ENCODE assay signal across 1 cellular context in genomic region chr14:99566390-99567354, GRCh38.
TF ChIP-seq lines count a peak whose summit lies in the region.

No MANE protein-coding gene starts in this region.

TF ChIP-seq in HepG2, 621 proteins besides CTCF, POLR2A, EP300 and RAD21 (continued from another document and continues in another):
- TF ChIP-seq, protein P1, sequence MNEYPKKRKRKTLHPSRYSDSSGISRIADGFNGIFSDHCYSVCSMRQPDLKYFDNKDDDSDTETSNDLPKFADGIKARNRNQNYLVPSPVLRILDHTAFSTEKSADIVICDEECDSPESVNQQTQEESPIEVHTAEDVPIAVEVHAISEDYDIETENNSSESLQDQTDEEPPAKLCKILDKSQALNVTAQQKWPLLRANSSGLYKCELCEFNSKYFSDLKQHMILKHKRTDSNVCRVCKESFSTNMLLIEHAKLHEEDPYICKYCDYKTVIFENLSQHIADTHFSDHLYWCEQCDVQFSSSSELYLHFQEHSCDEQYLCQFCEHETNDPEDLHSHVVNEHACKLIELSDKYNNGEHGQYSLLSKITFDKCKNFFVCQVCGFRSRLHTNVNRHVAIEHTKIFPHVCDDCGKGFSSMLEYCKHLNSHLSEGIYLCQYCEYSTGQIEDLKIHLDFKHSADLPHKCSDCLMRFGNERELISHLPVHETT (CRISPR knock-in tag; conservative IDR thresholded peaks at IDR 0.05) = 0 out of 2 replicates have a peak, but pooled peaks have one; percentile 40
- no peak for TF ChIP-seq SETDB1 (CRISPR knock-in tag; IDR thresholded peaks at IDR 0.05; ENCODE audit: borderline replicate concordance)
- peak in 1 of 2 experiments; percentile 63; a peak in 1 of 4 replicates for TF ChIP-seq KLF16 (CRISPR knock-in tag; IDR thresholded peaks at IDR 0.05)
- TF ChIP-seq FOXA1 (IDR thresholded peaks at IDR 0.05) = no peak
- peak; percentile 15; the same call in 1 of the 2 replicates for TF ChIP-seq FOXA1 (CRISPR knock-in tag; IDR thresholded peaks at IDR 0.05)
- peak; percentile 87; the same call in 1 of the 2 replicates for TF ChIP-seq MEIS1 (CRISPR knock-in tag; IDR thresholded peaks at IDR 0.05; ENCODE audit: borderline replicate concordance)
- TF ChIP-seq ZSCAN21 (CRISPR knock-in tag; IDR thresholded peaks at IDR 0.05; ENCODE audit: borderline replicate concordance) = peak; percentile 24; the same call in 1 of the 2 replicates
- no peak for TF ChIP-seq ZNF431 (CRISPR knock-in tag; IDR thresholded peaks at IDR 0.05; ENCODE audit: borderline replicate concordance, low read depth)
- TF ChIP-seq, protein P2, sequence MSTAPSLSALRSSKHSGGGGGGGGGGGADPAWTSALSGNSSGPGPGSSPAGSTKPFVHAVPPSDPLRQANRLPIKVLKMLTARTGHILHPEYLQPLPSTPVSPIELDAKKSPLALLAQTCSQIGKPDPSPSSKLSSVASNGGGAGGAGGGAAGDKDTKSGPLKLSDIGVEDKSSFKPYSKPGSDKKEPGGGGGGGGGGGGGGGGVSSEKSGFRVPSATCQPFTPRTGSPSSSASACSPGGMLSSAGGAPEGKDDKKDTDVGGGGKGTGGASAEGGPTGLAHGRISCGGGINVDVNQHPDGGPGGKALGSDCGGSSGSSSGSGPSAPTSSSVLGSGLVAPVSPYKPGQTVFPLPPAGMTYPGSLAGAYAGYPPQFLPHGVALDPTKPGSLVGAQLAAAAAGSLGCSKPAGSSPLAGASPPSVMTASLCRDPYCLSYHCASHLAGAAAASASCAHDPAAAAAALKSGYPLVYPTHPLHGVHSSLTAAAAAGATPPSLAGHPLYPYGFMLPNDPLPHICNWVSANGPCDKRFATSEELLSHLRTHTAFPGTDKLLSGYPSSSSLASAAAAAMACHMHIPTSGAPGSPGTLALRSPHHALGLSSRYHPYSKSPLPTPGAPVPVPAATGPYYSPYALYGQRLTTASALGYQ (CRISPR knock-in tag; IDR thresholded peaks at IDR 0.05) = no peak
- TF ChIP-seq RARA (CRISPR knock-in tag; IDR thresholded peaks at IDR 0.05) = peak; percentile 93
- TF ChIP-seq, protein P3, sequence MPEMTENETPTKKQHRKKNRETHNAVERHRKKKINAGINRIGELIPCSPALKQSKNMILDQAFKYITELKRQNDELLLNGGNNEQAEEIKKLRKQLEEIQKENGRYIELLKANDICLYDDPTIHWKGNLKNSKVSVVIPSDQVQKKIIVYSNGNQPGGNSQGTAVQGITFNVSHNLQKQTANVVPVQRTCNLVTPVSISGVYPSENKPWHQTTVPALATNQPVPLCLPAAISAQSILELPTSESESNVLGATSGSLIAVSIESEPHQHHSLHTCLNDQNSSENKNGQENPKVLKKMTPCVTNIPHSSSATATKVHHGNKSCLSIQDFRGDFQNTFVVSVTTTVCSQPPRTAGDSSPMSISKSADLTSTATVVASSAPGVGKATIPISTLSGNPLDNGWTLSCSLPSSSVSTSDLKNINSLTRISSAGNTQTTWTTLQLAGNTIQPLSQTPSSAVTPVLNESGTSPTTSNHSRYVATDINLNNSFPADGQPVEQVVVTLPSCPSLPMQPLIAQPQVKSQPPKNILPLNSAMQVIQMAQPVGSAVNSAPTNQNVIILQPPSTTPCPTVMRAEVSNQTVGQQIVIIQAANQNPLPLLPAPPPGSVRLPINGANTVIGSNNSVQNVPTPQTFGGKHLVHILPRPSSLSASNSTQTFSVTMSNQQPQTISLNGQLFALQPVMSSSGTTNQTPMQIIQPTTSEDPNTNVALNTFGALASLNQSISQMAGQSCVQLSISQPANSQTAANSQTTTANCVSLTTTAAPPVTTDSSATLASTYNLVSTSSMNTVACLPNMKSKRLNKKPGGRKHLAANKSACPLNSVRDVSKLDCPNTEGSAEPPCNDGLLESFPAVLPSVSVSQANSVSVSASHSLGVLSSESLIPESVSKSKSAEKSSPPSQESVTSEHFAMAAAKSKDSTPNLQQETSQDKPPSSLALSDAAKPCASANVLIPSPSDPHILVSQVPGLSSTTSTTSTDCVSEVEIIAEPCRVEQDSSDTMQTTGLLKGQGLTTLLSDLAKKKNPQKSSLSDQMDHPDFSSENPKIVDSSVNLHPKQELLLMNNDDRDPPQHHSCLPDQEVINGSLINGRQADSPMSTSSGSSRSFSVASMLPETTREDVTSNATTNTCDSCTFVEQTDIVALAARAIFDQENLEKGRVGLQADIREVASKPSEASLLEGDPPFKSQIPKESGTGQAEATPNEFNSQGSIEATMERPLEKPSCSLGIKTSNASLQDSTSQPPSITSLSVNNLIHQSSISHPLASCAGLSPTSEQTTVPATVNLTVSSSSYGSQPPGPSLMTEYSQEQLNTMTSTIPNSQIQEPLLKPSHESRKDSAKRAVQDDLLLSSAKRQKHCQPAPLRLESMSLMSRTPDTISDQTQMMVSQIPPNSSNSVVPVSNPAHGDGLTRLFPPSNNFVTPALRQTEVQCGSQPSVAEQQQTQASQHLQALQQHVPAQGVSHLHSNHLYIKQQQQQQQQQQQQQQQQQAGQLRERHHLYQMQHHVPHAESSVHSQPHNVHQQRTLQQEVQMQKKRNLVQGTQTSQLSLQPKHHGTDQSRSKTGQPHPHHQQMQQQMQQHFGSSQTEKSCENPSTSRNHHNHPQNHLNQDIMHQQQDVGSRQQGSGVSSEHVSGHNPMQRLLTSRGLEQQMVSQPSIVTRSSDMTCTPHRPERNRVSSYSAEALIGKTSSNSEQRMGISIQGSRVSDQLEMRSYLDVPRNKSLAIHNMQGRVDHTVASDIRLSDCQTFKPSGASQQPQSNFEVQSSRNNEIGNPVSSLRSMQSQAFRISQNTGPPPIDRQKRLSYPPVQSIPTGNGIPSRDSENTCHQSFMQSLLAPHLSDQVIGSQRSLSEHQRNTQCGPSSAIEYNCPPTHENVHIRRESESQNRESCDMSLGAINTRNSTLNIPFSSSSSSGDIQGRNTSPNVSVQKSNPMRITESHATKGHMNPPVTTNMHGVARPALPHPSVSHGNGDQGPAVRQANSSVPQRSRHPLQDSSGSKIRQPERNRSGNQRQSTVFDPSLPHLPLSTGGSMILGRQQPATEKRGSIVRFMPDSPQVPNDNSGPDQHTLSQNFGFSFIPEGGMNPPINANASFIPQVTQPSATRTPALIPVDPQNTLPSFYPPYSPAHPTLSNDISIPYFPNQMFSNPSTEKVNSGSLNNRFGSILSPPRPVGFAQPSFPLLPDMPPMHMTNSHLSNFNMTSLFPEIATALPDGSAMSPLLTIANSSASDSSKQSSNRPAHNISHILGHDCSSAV (CRISPR knock-in tag; IDR thresholded peaks at IDR 0.05; ENCODE audit: borderline replicate concordance) = no peak
- TF ChIP-seq THAP11 (CRISPR knock-in tag; IDR thresholded peaks at IDR 0.05) = peak; percentile 72
- TF ChIP-seq MED13 (CRISPR knock-in tag; IDR thresholded peaks at IDR 0.05) = no peak
- TF ChIP-seq FOXC1 (CRISPR knock-in tag; IDR thresholded peaks at IDR 0.05; ENCODE audit: borderline replicate concordance) = peak; percentile 59; the same call in 1 of the 2 replicates
- TF ChIP-seq LCORL (IDR thresholded peaks at IDR 0.05) = no peak
- peak; percentile 93 for TF ChIP-seq LCORL (CRISPR knock-in tag; IDR thresholded peaks at IDR 0.05)
- TF ChIP-seq ZMYM2 (CRISPR knock-in tag; IDR thresholded peaks at IDR 0.05) = peak; percentile 77; the same call in 1 of the 2 replicates
- no peak for TF ChIP-seq ZNF333 (CRISPR knock-in tag; IDR thresholded peaks at IDR 0.05; ENCODE audit: borderline replicate concordance)
- no peak for TF ChIP-seq ZNF7 (CRISPR knock-in tag; IDR thresholded peaks at IDR 0.05)
- no peak for TF ChIP-seq ATF7 (IDR thresholded peaks at IDR 0.05)
- TF ChIP-seq ATF7 (CRISPR knock-in tag; IDR thresholded peaks at IDR 0.05) = 0 out of 2 replicates have a peak, but pooled peaks have one; percentile 37
- TF ChIP-seq ADNP (CRISPR knock-in tag; IDR thresholded peaks at IDR 0.05) = no peak
- TF ChIP-seq FLYWCH1 (CRISPR knock-in tag; IDR thresholded peaks at IDR 0.05) = no peak
- no peak; the same call in 1 of the 2 replicates for TF ChIP-seq ZNF619 (CRISPR knock-in tag; IDR thresholded peaks at IDR 0.05)
- TF ChIP-seq ZIK1 (CRISPR knock-in tag; IDR thresholded peaks at IDR 0.05; ENCODE audit: borderline replicate concordance, low read depth) = no peak; the same call in 1 of the 2 replicates
- peak; percentile 41; the same call in 1 of the 2 replicates for TF ChIP-seq ZNF225 (CRISPR knock-in tag; IDR thresholded peaks at IDR 0.05)
- TF ChIP-seq HHEX (CRISPR knock-in tag; IDR thresholded peaks at IDR 0.05) = no peak; the same call in 1 of the 2 replicates
- peak; percentile 11; the same call in 1 of the 2 replicates for TF ChIP-seq GMEB1 (CRISPR knock-in tag; IDR thresholded peaks at IDR 0.05; ENCODE audit: borderline replicate concordance)
- TF ChIP-seq JUNB (CRISPR knock-in tag; IDR thresholded peaks at IDR 0.05; ENCODE audit: borderline replicate concordance) = no peak
- peak; percentile 94 for TF ChIP-seq ZNF747 (CRISPR knock-in tag; IDR thresholded peaks at IDR 0.05; ENCODE audit: borderline replicate concordance)
- no peak for TF ChIP-seq ZNF276 (CRISPR knock-in tag; IDR thresholded peaks at IDR 0.05; ENCODE audit: low read depth)
- TF ChIP-seq MAFK (conservative IDR thresholded peaks at IDR 0.05 in 1 of 2, IDR thresholded peaks at IDR 0.05 in 1 of 2; ENCODE audit: low read length in 2 of 2) = no peak
- TF ChIP-seq, protein P4, sequence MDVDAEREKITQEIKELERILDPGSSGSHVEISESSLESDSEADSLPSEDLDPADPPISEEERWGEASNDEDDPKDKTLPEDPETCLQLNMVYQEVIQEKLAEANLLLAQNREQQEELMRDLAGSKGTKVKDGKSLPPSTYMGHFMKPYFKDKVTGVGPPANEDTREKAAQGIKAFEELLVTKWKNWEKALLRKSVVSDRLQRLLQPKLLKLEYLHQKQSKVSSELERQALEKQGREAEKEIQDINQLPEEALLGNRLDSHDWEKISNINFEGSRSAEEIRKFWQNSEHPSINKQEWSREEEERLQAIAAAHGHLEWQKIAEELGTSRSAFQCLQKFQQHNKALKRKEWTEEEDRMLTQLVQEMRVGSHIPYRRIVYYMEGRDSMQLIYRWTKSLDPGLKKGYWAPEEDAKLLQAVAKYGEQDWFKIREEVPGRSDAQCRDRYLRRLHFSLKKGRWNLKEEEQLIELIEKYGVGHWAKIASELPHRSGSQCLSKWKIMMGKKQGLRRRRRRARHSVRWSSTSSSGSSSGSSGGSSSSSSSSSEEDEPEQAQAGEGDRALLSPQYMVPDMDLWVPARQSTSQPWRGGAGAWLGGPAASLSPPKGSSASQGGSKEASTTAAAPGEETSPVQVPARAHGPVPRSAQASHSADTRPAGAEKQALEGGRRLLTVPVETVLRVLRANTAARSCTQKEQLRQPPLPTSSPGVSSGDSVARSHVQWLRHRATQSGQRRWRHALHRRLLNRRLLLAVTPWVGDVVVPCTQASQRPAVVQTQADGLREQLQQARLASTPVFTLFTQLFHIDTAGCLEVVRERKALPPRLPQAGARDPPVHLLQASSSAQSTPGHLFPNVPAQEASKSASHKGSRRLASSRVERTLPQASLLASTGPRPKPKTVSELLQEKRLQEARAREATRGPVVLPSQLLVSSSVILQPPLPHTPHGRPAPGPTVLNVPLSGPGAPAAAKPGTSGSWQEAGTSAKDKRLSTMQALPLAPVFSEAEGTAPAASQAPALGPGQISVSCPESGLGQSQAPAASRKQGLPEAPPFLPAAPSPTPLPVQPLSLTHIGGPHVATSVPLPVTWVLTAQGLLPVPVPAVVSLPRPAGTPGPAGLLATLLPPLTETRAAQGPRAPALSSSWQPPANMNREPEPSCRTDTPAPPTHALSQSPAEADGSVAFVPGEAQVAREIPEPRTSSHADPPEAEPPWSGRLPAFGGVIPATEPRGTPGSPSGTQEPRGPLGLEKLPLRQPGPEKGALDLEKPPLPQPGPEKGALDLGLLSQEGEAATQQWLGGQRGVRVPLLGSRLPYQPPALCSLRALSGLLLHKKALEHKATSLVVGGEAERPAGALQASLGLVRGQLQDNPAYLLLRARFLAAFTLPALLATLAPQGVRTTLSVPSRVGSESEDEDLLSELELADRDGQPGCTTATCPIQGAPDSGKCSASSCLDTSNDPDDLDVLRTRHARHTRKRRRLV (CRISPR knock-in tag; IDR thresholded peaks at IDR 0.05) = no peak
- TF ChIP-seq RXRB (CRISPR knock-in tag; IDR thresholded peaks at IDR 0.05; ENCODE audit: borderline replicate concordance) = peak; percentile 94
- TF ChIP-seq GABPA (IDR thresholded peaks at IDR 0.05; ENCODE audit: low read depth, low read length) = no peak
- TF ChIP-seq GABPA (CRISPR knock-in tag; IDR thresholded peaks at IDR 0.05; ENCODE audit: low read depth) = no peak
- peak; percentile 98 for TF ChIP-seq KDM6A (CRISPR knock-in tag; IDR thresholded peaks at IDR 0.05; ENCODE audit: low read depth)
- no peak for TF ChIP-seq ZNF101 (CRISPR knock-in tag; IDR thresholded peaks at IDR 0.05; ENCODE audit: borderline replicate concordance, low read depth)
- TF ChIP-seq TEAD3 (CRISPR knock-in tag; optimal IDR thresholded peaks at IDR 0.05; ENCODE audit: borderline replicate concordance) = peak; percentile 82
- TF ChIP-seq GFI1 (CRISPR knock-in tag; IDR thresholded peaks at IDR 0.05; ENCODE audit: borderline replicate concordance) = no peak; the same call in 1 of the 2 replicates
